In genomic region chr11:17611049-17611448, GRCh38 we compare ENCODE assay signal across 17 cellular contexts.
"Had no signal": no experiment of that assay in that cellular context is flagged by ENCODE, and none has a peak within 500 bp of the region (broad histone marks: within the 10 kb centered on the region; RNA-seq: fewer than 3 reads in every experiment).

No MANE protein-coding gene starts in this region.

- H3K4me1 Mint-ChIP-seq: activated B cell treated with CpG ODN at 0.5 μM for 24 hours; naive thymus-derived CD8-positive, alpha-beta T cell; T-cell had no signal

- H3K27ac Mint-ChIP-seq: activated B cell treated with CpG ODN at 0.5 μM for 24 hours; activated naive CD4-positive, alpha-beta T cell treated with anti-CD3 and anti-CD28 coated beads for 36 hours; naive thymus-derived CD8-positive, alpha-beta T cell; T-cell had no signal

- H3K27ac ChIP-seq: body of pancreas, esophagus squamous epithelium, thyroid gland, uterus had no signal

- DNase-seq: activated B cell treated with CpG ODN at 0.5 μM for 24 hours; activated CD4-positive, alpha-beta T cell treated with anti-CD3 and anti-CD28 coated beads for 48 hours; activated naive CD4-positive, alpha-beta T cell treated with anti-CD3 and anti-CD28 coated beads for 36 hours; body of pancreas; effector CD4-positive, alpha-beta T cell; esophagus squamous epithelium; left ventricle myocardium superior; mesenchymal stem cell; naive thymus-derived CD8-positive, alpha-beta T cell; SK-N-SH; stimulated activated CD4-positive, alpha-beta T cell treated with anti-CD3 and anti-CD28 coated beads, Interleukin-12 subunit alpha, Interleukin-12 subunit beta, amount 100 ng/mL, for 4 hours; stimulated activated CD4-positive, alpha-beta T cell treated with anti-CD3 and anti-CD28 coated beads, Interleukin-1b, Interleukin-23, amount 100 ng/mL, for 48 hours; stimulated activated naive CD4-positive, alpha-beta T cell treated with Interleukin-2 at 50 U/mL for 16 hours; T-helper 9 cell; thyroid gland; uterus had no signal

- ATAC-seq: body of pancreas; left ventricle myocardium superior; naive thymus-derived CD8-positive, alpha-beta T cell; T-cell had no signal

- H3K4me3 ChIP-seq: body of pancreas, esophagus squamous epithelium, thyroid gland, uterus had no signal

- H3K4me3 Mint-ChIP-seq: activated B cell treated with CpG ODN at 0.5 μM for 24 hours; activated naive CD4-positive, alpha-beta T cell treated with anti-CD3 and anti-CD28 coated beads for 36 hours; naive thymus-derived CD8-positive, alpha-beta T cell; T-cell had no signal

- H3K36me3 Mint-ChIP-seq: naive thymus-derived CD8-positive, alpha-beta T cell; T-cell had no signal

- H3K9me3 Mint-ChIP-seq: activated B cell treated with CpG ODN at 0.5 μM for 24 hours; activated naive CD4-positive, alpha-beta T cell treated with anti-CD3 and anti-CD28 coated beads for 36 hours; naive thymus-derived CD8-positive, alpha-beta T cell; T-cell had no signal
